8 cellular contexts compared by ENCODE assay signal in the genomic region with DNA sequence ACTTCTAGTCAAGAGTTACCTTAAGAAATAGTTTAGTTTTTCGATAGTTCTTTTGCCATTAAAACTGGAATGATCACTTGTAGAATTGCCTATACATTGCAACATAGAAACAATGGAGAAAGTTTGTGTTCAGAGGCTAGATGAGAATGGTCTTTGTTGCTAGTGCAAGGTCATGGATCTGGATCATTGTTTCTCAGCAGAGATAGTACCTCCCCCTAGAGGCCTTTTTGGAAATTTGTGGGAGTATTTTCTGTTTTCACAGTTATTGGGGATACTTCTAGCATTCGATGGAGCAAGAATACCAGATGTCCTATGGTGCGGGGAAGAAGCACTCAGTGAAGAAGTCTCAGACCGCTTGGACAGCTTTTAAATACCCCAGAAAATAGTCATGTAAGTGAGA.
DNase-seq lines count a peak whose midpoint lies in the region; ATAC-seq and TF ChIP-seq lines count a peak whose summit lies in the region.

No MANE protein-coding gene starts in this region.

- H3K4me3 ChIP-seq in iPS DF 6.9 (ENCODE audit: low read length), result no peak overlapping the region
- no peak overlapping the region for H3K4me3 ChIP-seq in naive thymus-derived CD4-positive, alpha-beta T cell (ENCODE audit: low read length)

- no peak for DNase-seq in AG09319 (ENCODE audit: extremely low read depth, low read depth)
- peak; percentile 72 for DNase-seq in HCEC 1CT
- peak; percentile 20 for DNase-seq in iPS DF 6.9 (ENCODE audit: low read depth, low spot score)
- no peak for DNase-seq in C1 segment of cervical spinal cord (lab: John Stamatoyannopoulos, UW)
- DNase-seq in nucleus accumbens (lab: John Stamatoyannopoulos, UW), result no peak
- no peak for DNase-seq in naive thymus-derived CD4-positive, alpha-beta T cell

- TF ChIP-seq CTCF in AG09319 (IDR thresholded peaks at IDR 0.05; ENCODE audit: low read depth, low read length) (peak; percentile 52), VCaP (conservative IDR thresholded peaks at IDR 0.05) (peak; percentile 72)

- H3K27me3 ChIP-seq in iPS DF 6.9 (ENCODE audit: control insufficient read depth, insufficient read depth, low read length), result no peaks in the 10 kb centered on the region
- H3K27me3 ChIP-seq in naive thymus-derived CD4-positive, alpha-beta T cell (ENCODE audit: control insufficient read depth in 2 of 2, insufficient read depth in 2 of 2, low read length in 2 of 2), result no peaks in the 10 kb centered on the region

- no peaks in the 10 kb centered on the region for H3K4me1 Mint-ChIP-seq in naive thymus-derived CD4-positive, alpha-beta T cell

- no peak overlapping the region for H3K27ac Mint-ChIP-seq in naive thymus-derived CD4-positive, alpha-beta T cell

- POLR2A ChIA-PET in naive thymus-derived CD4-positive, alpha-beta T cell (lab: Charles Lee), result no interaction called here

- H3K4me3 Mint-ChIP-seq in naive thymus-derived CD4-positive, alpha-beta T cell, result no peak overlapping the region

- H3K27ac ChIP-seq in VCaP (no peak overlapping the region), iPS DF 6.9 (ENCODE audit: low read length) (no peak overlapping the region)
- no peak overlapping the region for H3K27ac ChIP-seq in naive thymus-derived CD4-positive, alpha-beta T cell (ENCODE audit: low read depth, low read length)

- CTCF ChIA-PET in naive thymus-derived CD4-positive, alpha-beta T cell (lab: Charles Lee), result no interaction called here

- intact Hi-C loops in naive thymus-derived CD4-positive, alpha-beta T cell (cut with micrococcal nuclease), result no loop called here

- no CpG with 5 or more reads among the region's 4 CpGs for WGBS in iPS DF 6.9 (ENCODE audit: insufficient coverage, insufficient read length)

- peaks cover 0 to 7% (median 0%) of the 10 kb centered on the region in 11 donors for H3K9me3 Mint-ChIP-seq in naive thymus-derived CD4-positive, alpha-beta T cell

- H3K36me3 Mint-ChIP-seq in naive thymus-derived CD4-positive, alpha-beta T cell, result no peaks in the 10 kb centered on the region

- H3K9me3 ChIP-seq in iPS DF 6.9 (ENCODE audit: control insufficient read depth, insufficient read depth, low read length), result no peaks in the 10 kb centered on the region
- no peaks in the 10 kb centered on the region for H3K9me3 ChIP-seq in naive thymus-derived CD4-positive, alpha-beta T cell (ENCODE audit: control insufficient read depth in 2 of 3, low read length in 3 of 3)

- no peaks in the 10 kb centered on the region for H3K36me3 ChIP-seq in iPS DF 6.9 (ENCODE audit: control insufficient read depth, insufficient read depth, low read length)
- H3K36me3 ChIP-seq in naive thymus-derived CD4-positive, alpha-beta T cell (ENCODE audit: control insufficient read depth in 2 of 3, insufficient read depth in 3 of 3, low read length in 3 of 3), result no peaks in the 10 kb centered on the region

- peaks cover 0 to 17% (median 4%) of the 10 kb centered on the region in 5 donors for H3K27me3 Mint-ChIP-seq in naive thymus-derived CD4-positive, alpha-beta T cell

- no peaks in the 10 kb centered on the region for H3K4me1 ChIP-seq in iPS DF 6.9 (ENCODE audit: control insufficient read depth, insufficient read depth, low read length)
- no peaks in the 10 kb centered on the region for H3K4me1 ChIP-seq in naive thymus-derived CD4-positive, alpha-beta T cell (ENCODE audit: control insufficient read depth in 2 of 2, insufficient read depth in 2 of 2, low read length in 2 of 2)

- no peak for ATAC-seq in naive thymus-derived CD4-positive, alpha-beta T cell
- no peak for ATAC-seq in HG03135 (IDR thresholded peaks at IDR 0.05; ENCODE audit: unreplicated experiment)

Comparison
In these comparisons a context has a peak if more than half of its experiments do, and no peak if none do; other contexts are left out.
1. DNase-seq: peak in HCEC 1CT (single experiment) and iPS DF 6.9 (single experiment); none in AG09319 (single experiment), C1 segment of cervical spinal cord (0 of 14), nucleus accumbens (0 of 56) and naive thymus-derived CD4-positive, alpha-beta T cell (0 of 9).